Comparison of ENCODE assay signal across 17 cellular contexts in the genomic region with DNA sequence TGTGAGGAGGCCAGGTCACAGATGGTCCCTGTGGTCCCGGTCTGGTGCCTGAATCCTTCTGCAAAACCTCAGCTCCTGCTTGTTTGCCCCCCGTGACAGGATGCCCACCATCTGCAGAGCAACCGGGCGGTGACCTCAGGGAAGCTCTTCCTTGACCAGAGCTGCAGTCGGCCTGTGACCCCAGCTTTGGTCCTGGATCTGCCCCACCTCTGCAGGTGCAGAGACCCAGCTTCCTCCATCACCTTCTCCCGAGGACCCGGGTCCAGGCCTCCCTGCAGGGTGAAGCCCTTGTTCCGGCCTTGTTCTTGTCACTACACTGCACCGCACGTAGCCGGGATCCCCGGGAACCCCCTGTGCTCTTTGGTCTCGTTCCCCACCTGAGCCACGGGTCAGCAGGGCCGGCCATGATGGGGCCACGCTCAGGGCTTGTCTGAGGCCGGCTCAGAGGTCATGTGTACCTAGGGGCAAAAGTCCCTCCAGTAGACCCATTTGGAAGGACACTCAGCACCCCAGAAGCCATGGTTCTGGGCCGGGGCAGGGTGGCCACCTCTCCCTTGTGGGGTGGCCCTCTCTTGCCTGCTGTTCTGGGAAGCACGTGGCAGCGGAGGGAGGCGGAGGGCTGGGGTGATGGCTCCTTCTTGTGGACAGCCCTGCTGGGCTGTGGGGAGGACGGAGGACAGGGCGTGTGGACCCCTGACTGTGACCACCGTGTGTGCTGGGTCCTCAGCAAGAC. TPM values are rescaled to one million over a fixed set of nuclear protein-coding genes. Genes with fewer than 3 reads are reported as not detected.
DNase-seq lines count a peak whose midpoint lies in the region; ATAC-seq and TF ChIP-seq lines count a peak whose summit lies in the region.
"Had no signal": no experiment of that assay in that cellular context is flagged by ENCODE, and none has a peak within 500 bp of the region (broad histone marks: within the 10 kb centered on the region; RNA-seq: fewer than 3 reads in every experiment).

No MANE protein-coding gene starts in this region.

- H3K4me3 Mint-ChIP-seq in activated naive CD8-positive, alpha-beta T cell treated with anti-CD3 and anti-CD28 coated beads, Interleukin-2, amount 10 ng/mL, durations not matched to agents 7 days and 5 days, result no peak overlapping the region
- no peak overlapping the region for H3K4me3 Mint-ChIP-seq in activated naive CD8-positive, alpha-beta T cell treated with anti-CD3 and anti-CD28 coated beads, Interleukin-2, amount 50 U/mL, for 24 hours

- ATAC-seq in activated naive CD8-positive, alpha-beta T cell treated with anti-CD3 and anti-CD28 coated beads, Interleukin-2, amount 10 ng/mL, durations not matched to agents 7 days and 5 days (ENCODE audit: low read depth), result no peak
- no peak for ATAC-seq in activated naive CD8-positive, alpha-beta T cell treated with anti-CD3 and anti-CD28 coated beads, Interleukin-2, amount 50 U/mL, for 24 hours
- no peak for ATAC-seq in upper lobe of right lung

- no peaks in the 10 kb centered on the region for H3K9me3 Mint-ChIP-seq in activated naive CD8-positive, alpha-beta T cell treated with anti-CD3 and anti-CD28 coated beads, Interleukin-2, amount 10 ng/mL, durations not matched to agents 7 days and 5 days
- H3K9me3 Mint-ChIP-seq in activated naive CD8-positive, alpha-beta T cell treated with anti-CD3 and anti-CD28 coated beads, Interleukin-2, amount 50 U/mL, for 24 hours, result no peaks in the 10 kb centered on the region

- no peaks in the 10 kb centered on the region for H3K36me3 ChIP-seq in upper lobe of right lung

- TF ChIP-seq CTCF in upper lobe of right lung (IDR thresholded peaks at IDR 0.05), result no peak

- DNase-seq in NCI-H1105 treated with DMSO at 0.1 percent for 48 hours (lab: John Stamatoyannopoulos, UW), result peak; percentile 59
- no peak for DNase-seq in NCI-H1105 (lab: John Stamatoyannopoulos, UW)
- no peak for DNase-seq in activated naive CD8-positive, alpha-beta T cell treated with anti-CD3 and anti-CD28 coated beads, Interleukin-2, amount 10 ng/mL, durations not matched to agents 7 days and 5 days
- DNase-seq in activated naive CD8-positive, alpha-beta T cell treated with anti-CD3 and anti-CD28 coated beads, Interleukin-2, amount 50 U/mL, for 24 hours, result no peak
- DNase-seq in epidermal melanocyte (ENCODE audit: insufficient read length, low spot score), result peak; percentile 14
- no peak for DNase-seq in upper lobe of right lung
- DNase-seq in effector CD4-positive, alpha-beta T cell, result no peak
- no peak for DNase-seq in activated effector memory CD4-positive, alpha-beta T cell treated with Interleukin-2 at 50 U/mL for 16 hours
- DNase-seq: foreskin fibroblast, mammary epithelial cell, NCI-H748 treated with DMSO at 0.1 percent for 48 hours, occipital lobe, SHP77 treated with DMSO at 0.1 percent for 48 hours had no signal

- no peak overlapping the region for H3K4me3 ChIP-seq in upper lobe of right lung

- intact Hi-C loops in upper lobe of right lung (cut with DNase I), result no loop called here

- peaks cover 15% of the 10 kb centered on the region for H3K4me1 ChIP-seq in upper lobe of right lung

- H3K4me1 Mint-ChIP-seq in activated naive CD8-positive, alpha-beta T cell treated with anti-CD3 and anti-CD28 coated beads, Interleukin-2, amount 10 ng/mL, durations not matched to agents 7 days and 5 days, result peaks cover 13% of the 10 kb centered on the region
- H3K4me1 Mint-ChIP-seq in activated naive CD8-positive, alpha-beta T cell treated with anti-CD3 and anti-CD28 coated beads, Interleukin-2, amount 50 U/mL, for 24 hours, result peaks cover 17% of the 10 kb centered on the region

- peaks cover 11% of the 10 kb centered on the region for H3K36me3 Mint-ChIP-seq in activated naive CD8-positive, alpha-beta T cell treated with anti-CD3 and anti-CD28 coated beads, Interleukin-2, amount 10 ng/mL, durations not matched to agents 7 days and 5 days
- peaks cover 2% of the 10 kb centered on the region for H3K36me3 Mint-ChIP-seq in activated naive CD8-positive, alpha-beta T cell treated with anti-CD3 and anti-CD28 coated beads, Interleukin-2, amount 50 U/mL, for 24 hours (ENCODE audit: low read depth)

- POLR2A ChIA-PET in activated naive CD8-positive, alpha-beta T cell treated with anti-CD3 and anti-CD28 coated beads, Interleukin-2, amount 10 ng/mL, durations not matched to agents 7 days and 5 days (lab: Charles Lee), result interaction anchor here (1.7 kb wide), 1 partner anchor 13 kb away, joined by 6 read pairs; no protein-coding TSS in a partner anchor

- no peaks in the 10 kb centered on the region for H3K9me3 ChIP-seq in upper lobe of right lung

- peak overlapping the region; percentile 70 for H3K27ac Mint-ChIP-seq in activated naive CD8-positive, alpha-beta T cell treated with anti-CD3 and anti-CD28 coated beads, Interleukin-2, amount 10 ng/mL, durations not matched to agents 7 days and 5 days
- no peak overlapping the region for H3K27ac Mint-ChIP-seq in activated naive CD8-positive, alpha-beta T cell treated with anti-CD3 and anti-CD28 coated beads, Interleukin-2, amount 50 U/mL, for 24 hours

- H3K27me3 ChIP-seq in upper lobe of right lung, result peaks cover 39% of the 10 kb centered on the region

- peak overlapping the region; percentile 24 for H3K27ac ChIP-seq in upper lobe of right lung
- H3K27ac ChIP-seq: VCaP had no signal

- H3K27me3 Mint-ChIP-seq in activated naive CD8-positive, alpha-beta T cell treated with anti-CD3 and anti-CD28 coated beads, Interleukin-2, amount 10 ng/mL, durations not matched to agents 7 days and 5 days, result no peaks in the 10 kb centered on the region
- H3K27me3 Mint-ChIP-seq in activated naive CD8-positive, alpha-beta T cell treated with anti-CD3 and anti-CD28 coated beads, Interleukin-2, amount 50 U/mL, for 24 hours, result peaks cover 11% of the 10 kb centered on the region

RNA-seq across cellular contexts. Expression of gene PEAK3, which starts 6.2 kb away (rescaled TPM):
- under 1 TPM in 1 of 2 experiments, not detected in 1; 0.14 TPM for total RNA-seq in activated naive CD8-positive, alpha-beta T cell treated with anti-CD3 and anti-CD28 coated beads, Interleukin-2, amount 10 ng/mL, durations not matched to agents 7 days and 5 days
- total RNA-seq in upper lobe of right lung, result 4.5 TPM
- total RNA-seq: mammary epithelial cell, occipital lobe, skeletal muscle tissue had no signal

RNA-seq across cellular contexts. Expression of gene LINGO3, which starts 19.8 kb away (rescaled TPM):
- total RNA-seq in activated naive CD8-positive, alpha-beta T cell treated with anti-CD3 and anti-CD28 coated beads, Interleukin-2, amount 10 ng/mL, durations not matched to agents 7 days and 5 days, result under 1 TPM; 0.69 to 0.82 TPM
- total RNA-seq in upper lobe of right lung, result not detected
- total RNA-seq: A172, mammary epithelial cell, skeletal muscle tissue had no signal

RNA-seq across cellular contexts. Expression of gene JSRP1, which starts 32.0 kb away (rescaled TPM):
- total RNA-seq in activated naive CD8-positive, alpha-beta T cell treated with anti-CD3 and anti-CD28 coated beads, Interleukin-2, amount 10 ng/mL, durations not matched to agents 7 days and 5 days, result 1 to 10 TPM; 1.1 to 1.4 TPM
- total RNA-seq in upper lobe of right lung, result 1.1 TPM
- total RNA-seq: A172, occipital lobe, temporal lobe had no signal

RNA-seq across cellular contexts. Expression of gene AMH, which starts 39.1 kb away (rescaled TPM):
- 10 to 100 TPM in 1 of 2 experiments, 1 to 10 TPM in 1; 9.7 to 10.4 TPM for total RNA-seq in activated naive CD8-positive, alpha-beta T cell treated with anti-CD3 and anti-CD28 coated beads, Interleukin-2, amount 10 ng/mL, durations not matched to agents 7 days and 5 days
- total RNA-seq in upper lobe of right lung, result 6.1 TPM
- total RNA-seq: occipital lobe had no signal

RNA-seq across cellular contexts. Expression of gene LSM7, which starts 40.2 kb away (rescaled TPM):
- 100 to 1,000 TPM; 111 to 125 TPM for total RNA-seq in activated naive CD8-positive, alpha-beta T cell treated with anti-CD3 and anti-CD28 coated beads, Interleukin-2, amount 10 ng/mL, durations not matched to agents 7 days and 5 days
- total RNA-seq in upper lobe of right lung, result 55.9 TPM

Comparison
In these comparisons a context has a peak if more than half of its experiments do, and no peak if none do; other contexts are left out.
1. DNase-seq: peak in NCI-H1105 treated with DMSO at 0.1 percent for 48 hours (single experiment) and epidermal melanocyte (single experiment); none in NCI-H1105 (single experiment), activated naive CD8-positive, alpha-beta T cell treated with anti-CD3 and anti-CD28 coated beads, Interleukin-2, amount 10 ng/mL, durations not matched to agents 7 days and 5 days (single experiment), activated naive CD8-positive, alpha-beta T cell treated with anti-CD3 and anti-CD28 coated beads, Interleukin-2, amount 50 U/mL, for 24 hours (single experiment), upper lobe of right lung (single experiment), effector CD4-positive, alpha-beta T cell (single experiment) and activated effector memory CD4-positive, alpha-beta T cell treated with Interleukin-2 at 50 U/mL for 16 hours (single experiment).